In genomic region chrX:150566734-150567182, GRCh38 we compare ENCODE assay signal across 18 cellular contexts. TPM values are rescaled to one million over a fixed set of nuclear protein-coding genes. Genes with fewer than 3 reads are reported as not detected.
DNase-seq lines count a peak whose midpoint lies in the region; ATAC-seq and TF ChIP-seq lines count a peak whose summit lies in the region.
"Had no signal": no experiment of that assay in that cellular context is flagged by ENCODE, and none has a peak within 500 bp of the region (broad histone marks: within the 10 kb centered on the region; RNA-seq: fewer than 3 reads in every experiment).

No MANE protein-coding gene starts in this region.

- ATAC-seq in GM21737 (IDR thresholded peaks at IDR 0.05; ENCODE audit: unreplicated experiment), result no peak
- ATAC-seq: foreskin keratinocyte, left lung had no signal

- H3K4me2 ChIP-seq in mesendoderm (ENCODE audit: low read length), result no peak overlapping the region
- no peak overlapping the region for H3K4me2 ChIP-seq in hepatocyte

- H3K79me2 ChIP-seq in mesendoderm (ENCODE audit: control insufficient read depth, insufficient read depth, low read length) (no peaks in the 10 kb centered on the region), hepatocyte (peaks cover 20% of the 10 kb centered on the region)

- DNase-seq in DMS 273 treated with DMSO at 0.1 percent for 48 hours (lab: John Stamatoyannopoulos, UW), result peak; percentile 18
- DNase-seq in astrocyte of the hippocampus (ENCODE audit: low read depth, low spot score), result peak; percentile 51
- peak; percentile 94 for DNase-seq in mesendoderm
- no peak for DNase-seq in hepatocyte (ENCODE audit: low spot score)
- DNase-seq in NK-92 treated with Interleukin-12 subunit alpha and Interleukin-12 subunit beta, amount 100 ng/mL, for 24 hours (lab: John Stamatoyannopoulos, UW), result no peak
- no peak for DNase-seq in NCI-H2029 (lab: John Stamatoyannopoulos, UW)
- DNase-seq: activated CD4-positive, alpha-beta T cell treated with anti-CD3 and anti-CD28 coated beads, Interleukin-2, amount 10 ng/mL, durations not matched to agents 7 days and 5 days; activated effector memory CD4-positive, alpha-beta T cell treated with Interleukin-2 at 50 U/mL for 16 hours; CD4-positive, alpha-beta memory T cell; foreskin keratinocyte; left lung; NCI-H1417; NCI-H524 treated with DMSO at 0.1 percent for 48 hours; SHP77 had no signal

- no peak overlapping the region for H4K5ac ChIP-seq in mesendoderm (ENCODE audit: low read length)

- H3K56ac ChIP-seq in mesendoderm (ENCODE audit: low read length), result peak overlapping the region; percentile 42

- H2BK5ac ChIP-seq in mesendoderm (ENCODE audit: low read length), result no peak overlapping the region

- no peaks in the 10 kb centered on the region; the same call in 1 of the 2 replicates for H3K27me3 ChIP-seq in HUES6 (ENCODE audit: control insufficient read depth, insufficient read depth, low read length)
- H3K27me3 ChIP-seq in mesendoderm (ENCODE audit: insufficient read depth, low read length, poor library complexity), result no peaks in the 10 kb centered on the region
- H3K27me3 ChIP-seq in hepatocyte, result no peaks in the 10 kb centered on the region
- H3K27me3 ChIP-seq: foreskin keratinocyte, left lung, suprapubic skin had no signal

- H3K9ac ChIP-seq in HUES6 (ENCODE audit: low read length) (peak overlapping the region; percentile 70), mesendoderm (ENCODE audit: low read length) (no peak overlapping the region)

- no peak for TF ChIP-seq CTCF in hepatocyte (IDR thresholded peaks at IDR 0.05; ENCODE audit: poor library complexity)

- no peak overlapping the region for H3K23ac ChIP-seq in mesendoderm (ENCODE audit: low read length)

- H3K36me3 ChIP-seq in HUES6 (ENCODE audit: control insufficient read depth, insufficient read depth, low read length) (no peaks in the 10 kb centered on the region), mesendoderm (ENCODE audit: control insufficient read depth, insufficient read depth, low read length) (no peaks in the 10 kb centered on the region), hepatocyte (replicated peaks; ENCODE audit: insufficient read depth, low read depth) (no peaks in the 10 kb centered on the region)
- H3K36me3 ChIP-seq: left lung, suprapubic skin had no signal

- no peaks in the 10 kb centered on the region for H3K9me2 ChIP-seq in hepatocyte (replicated peaks; ENCODE audit: insufficient read depth)

- no peak overlapping the region for H2BK15ac ChIP-seq in mesendoderm (replicated peaks; ENCODE audit: low read depth)

- H3K18ac ChIP-seq in mesendoderm (ENCODE audit: low read length), result no peak overlapping the region

- H3K4me3 ChIP-seq in HUES6 (ENCODE audit: low read depth, low read length), result peak overlapping the region; percentile 35; the same call in 1 of the 2 replicates
- no peak overlapping the region for H3K4me3 ChIP-seq in mesendoderm (ENCODE audit: low read length)
- H3K4me3 ChIP-seq in hepatocyte, result no peak overlapping the region
- H3K4me3 ChIP-seq: left lung, suprapubic skin had no signal

- H2AFZ ChIP-seq in hepatocyte, result no peak overlapping the region

- H2BK120ac ChIP-seq in mesendoderm (ENCODE audit: low read depth, low read length), result peak overlapping the region; percentile 45

- H3K79me1 ChIP-seq in mesendoderm (ENCODE audit: low read length), result no peaks in the 10 kb centered on the region

- peaks cover 48% of the 10 kb centered on the region for H3K4me1 ChIP-seq in HUES6 (ENCODE audit: control insufficient read depth, insufficient read depth, low read length)
- no peaks in the 10 kb centered on the region for H3K4me1 ChIP-seq in mesendoderm (ENCODE audit: control insufficient read depth, low read depth, low read length)
- peaks cover 8% of the 10 kb centered on the region for H3K4me1 ChIP-seq in hepatocyte (ENCODE audit: insufficient read depth)

- H3K27ac ChIP-seq in HUES6 (ENCODE audit: low read depth, low read length) (peak overlapping the region; percentile 89; the same call in 1 of the 2 replicates), mesendoderm (ENCODE audit: low read depth, low read length) (peak overlapping the region; percentile 73), hepatocyte (no peak overlapping the region)
- H3K27ac ChIP-seq: epithelial cell of prostate, foreskin keratinocyte, left lung, suprapubic skin had no signal

- no peak overlapping the region for H4K8ac ChIP-seq in mesendoderm (ENCODE audit: low read depth, low read length)

- no CpG with 5 or more reads among the region's 3 CpGs for WGBS in mesendoderm (ENCODE audit: extremely low coverage, insufficient coverage, low lambda C conversion rate)
- WGBS in hepatocyte (ENCODE audit: low lambda C conversion rate, missing lambda C conversion rate), result 46% methylated on average over 3 of the region's 3 CpGs

- no peak overlapping the region for H2AK5ac ChIP-seq in mesendoderm (ENCODE audit: low read length)

- H3K4ac ChIP-seq in mesendoderm (ENCODE audit: low read depth, low read length), result no peak overlapping the region

- H4K20me1 ChIP-seq in hepatocyte (ENCODE audit: insufficient read depth, poor library complexity, severe bottlenecking), result no peaks in the 10 kb centered on the region

- H3K9me3 ChIP-seq in HUES6 (ENCODE audit: control insufficient read depth, insufficient read depth, low read depth, low read length) (no peaks in the 10 kb centered on the region), hepatocyte (ENCODE audit: low read depth) (no peaks in the 10 kb centered on the region)
- H3K9me3 ChIP-seq: left lung, suprapubic skin had no signal

RNA-seq across cellular contexts. Expression of gene MTM1, which starts 1.7 kb away (rescaled TPM):
- 4.2 TPM for polyA plus RNA-seq in mesendoderm (2013, experiment 1 of 2)
- 4.3 TPM for polyA plus RNA-seq in mesendoderm (2013, experiment 2 of 2)
- 15.4 and 26.9 TPM in 2 replicates for total RNA-seq in hepatocyte
- polyA plus RNA-seq in hepatocyte, result 8.7 and 9.8 TPM in 2 replicates

Comparison
In these comparisons a context has a peak if more than half of its experiments do, and no peak if none do; other contexts are left out.
1. DNase-seq: peak in DMS 273 treated with DMSO at 0.1 percent for 48 hours (single experiment), astrocyte of the hippocampus (single experiment) and mesendoderm (single experiment); none in hepatocyte (single experiment), NK-92 treated with Interleukin-12 subunit alpha and Interleukin-12 subunit beta, amount 100 ng/mL, for 24 hours (single experiment) and NCI-H2029 (single experiment).